Comparison of ENCODE assay signal across 20 cellular contexts in genomic region chr4:139942284-139942683, GRCh38.
"Had no signal": no experiment of that assay in that cellular context is flagged by ENCODE, and none has a peak within 500 bp of the region (broad histone marks: within the 10 kb centered on the region; RNA-seq: fewer than 3 reads in every experiment).

No MANE protein-coding gene starts in this region.

- H3K36me3 ChIP-seq: colonic mucosa, esophagus squamous epithelium, prostate gland, sigmoid colon, stomach, upper lobe of left lung had no signal

- H3K4me3 ChIP-seq: colonic mucosa, esophagus squamous epithelium, prostate gland, sigmoid colon, stomach, testis, upper lobe of left lung had no signal

- H3K27ac ChIP-seq: colonic mucosa, esophagus squamous epithelium, prostate gland, sigmoid colon, stomach, testis, upper lobe of left lung had no signal

- H3K9me3 ChIP-seq: colonic mucosa, esophagus squamous epithelium, prostate gland, sigmoid colon, stomach, testis, upper lobe of left lung had no signal

- ATAC-seq: activated CD8-positive, alpha-beta T cell treated with anti-CD3 and anti-CD28 coated beads, Interleukin-2, amount 10 ng/mL, durations not matched to agents 7 days and 5 days; activated naive CD4-positive, alpha-beta T cell treated with anti-CD3 and anti-CD28 coated beads, Interleukin-2, amount 50 U/mL, for 72 hours; natural killer cell had no signal

- H3K4me1 ChIP-seq: colonic mucosa, prostate gland, testis had no signal

- H3K27me3 ChIP-seq: colonic mucosa, esophagus squamous epithelium, sigmoid colon, stomach, testis, upper lobe of left lung had no signal

- DNase-seq: activated CD4-positive, alpha-beta T cell treated with anti-CD3 and anti-CD28 coated beads, Interleukin-2, amount 10 ng/mL, durations not matched to agents 24 days and 14 days; activated CD4-positive, CD25-positive, alpha-beta regulatory T cell; activated CD8-positive, alpha-beta memory T cell treated with anti-CD3 and anti-CD28 coated beads, Interleukin-2, amount 50 U/mL, for 4 hours; activated CD8-positive, alpha-beta T cell treated with anti-CD3 and anti-CD28 coated beads, Interleukin-2, amount 10 ng/mL, durations not matched to agents 7 days and 5 days; activated gamma-delta T cell; activated T-cell treated with anti-CD3 and anti-CD28 coated beads, Interleukin-2, amount 50 U/mL, for 48 hours; amniotic stem cell; central memory CD4-positive, alpha-beta T cell; colonic mucosa; esophagus squamous epithelium; hypothalamus; mammary epithelial cell; natural killer cell; sigmoid colon; stimulated activated CD4-positive, alpha-beta T cell treated with anti-CD3 and anti-CD28 coated beads, Interleukin-1b, Interleukin-23, amount 100 ng/mL, for 48 hours; stomach; testis; upper lobe of left lung had no signal
